Comparison of ENCODE assay signal across 8 cellular contexts in the genomic region with DNA sequence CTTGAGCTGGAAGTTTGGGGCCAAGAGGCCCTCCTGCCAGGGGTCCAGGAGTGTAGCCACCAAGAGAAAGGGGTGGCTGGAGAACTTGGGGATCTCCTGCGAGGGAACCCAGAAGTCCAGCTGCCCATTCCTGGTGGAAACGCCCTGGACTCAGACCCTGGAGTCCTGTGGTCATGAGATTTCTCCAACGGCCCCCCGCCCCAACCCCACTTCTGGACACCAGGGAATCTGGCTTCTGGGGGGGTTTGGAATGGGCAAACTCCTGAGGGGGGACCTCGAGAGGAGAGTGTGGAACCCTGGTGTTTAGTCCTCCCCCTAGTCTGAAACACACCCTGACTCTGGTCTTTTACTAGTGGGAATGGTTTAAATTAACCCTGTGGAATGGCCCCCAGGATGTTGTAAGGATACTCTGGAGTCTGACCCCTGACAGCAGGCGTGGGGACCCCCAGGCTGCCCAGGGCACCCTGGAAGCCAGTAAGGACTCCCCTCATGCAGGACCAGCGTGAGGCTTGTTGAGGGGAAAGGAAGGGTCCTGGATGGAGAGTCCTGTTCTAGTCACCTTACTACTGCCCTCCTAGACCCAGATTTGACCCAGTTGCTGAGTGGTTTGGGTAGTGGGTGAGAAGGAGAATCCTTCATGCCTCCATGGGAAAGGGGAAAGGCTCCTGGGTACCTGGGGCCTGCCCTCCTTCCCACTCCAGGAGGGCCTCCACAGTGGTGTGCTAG. TPM values are rescaled to one million over a fixed set of nuclear protein-coding genes. Genes with fewer than 3 reads are reported as not detected.
DNase-seq lines count a peak whose midpoint lies in the region; ATAC-seq and TF ChIP-seq lines count a peak whose summit lies in the region.

No MANE protein-coding gene starts in this region.

- H3K27ac ChIP-seq in 22Rv1 (peak overlapping the region; percentile 61), HUES64 (ENCODE audit: low read depth, low read length) (no peak overlapping the region; the same call in 1 of the 2 replicates), muscle layer of duodenum (ENCODE audit: low read length) (peak overlapping the region; percentile 77)

- H3K27me3 ChIP-seq in HUES64 (ENCODE audit: insufficient read depth, low read length) (peaks cover 11% of the 10 kb centered on the region), muscle layer of duodenum (ENCODE audit: low read depth, low read length) (no peaks in the 10 kb centered on the region)

- H3K9ac ChIP-seq in HUES64 (ENCODE audit: low read depth, low read length) = peak overlapping the region; percentile 78

- H3K4me3 ChIP-seq in HUES64 (ENCODE audit: low read length) = peak overlapping the region; percentile 81
- peak overlapping the region; percentile 79 for H3K4me3 ChIP-seq in choroid plexus epithelial cell (ENCODE audit: low read depth, low read length)
- H3K4me3 ChIP-seq in muscle layer of duodenum (ENCODE audit: low read depth in 1 of 2, low read length in 2 of 2) = peak overlapping the region; percentile 77 to 87

- TF ChIP-seq CTCF in 22Rv1 (IDR thresholded peaks at IDR 0.05) (no peak), choroid plexus epithelial cell (conservative IDR thresholded peaks at IDR 0.05; ENCODE audit: low read depth, low read length) (no peak)

- WGBS in HUES64 = 59% methylated on average over 6 of the region's 7 CpGs

- H3K4me1 ChIP-seq in HUES64 (ENCODE audit: insufficient read depth, low read length) = peaks cover 23% of the 10 kb centered on the region; the same call in 1 of the 2 replicates
- H3K4me1 ChIP-seq in muscle layer of duodenum (ENCODE audit: control insufficient read depth in 1 of 2, insufficient read depth in 2 of 2, low read length in 2 of 2) = peaks cover 11 to 37% of the 10 kb centered on the region in 2 donors

- H3K9me3 ChIP-seq in HUES64 (ENCODE audit: insufficient read depth, low read depth, low read length) (no peaks in the 10 kb centered on the region), muscle layer of duodenum (ENCODE audit: control insufficient read depth in 1 of 2, low read length in 2 of 2) (no peaks in the 10 kb centered on the region)

- no peaks in the 10 kb centered on the region for H3K36me3 ChIP-seq in HUES64 (ENCODE audit: insufficient read depth, low read length)
- H3K36me3 ChIP-seq in muscle layer of duodenum (ENCODE audit: control insufficient read depth in 1 of 2, insufficient read depth in 2 of 2, low read length in 2 of 2) = peaks cover 15 to 23% of the 10 kb centered on the region in 2 donors

- no peak for ATAC-seq in HG02885 (IDR thresholded peaks at IDR 0.05; ENCODE audit: poor library complexity, unreplicated experiment)

- no peak for DNase-seq in choroid plexus epithelial cell (ENCODE audit: low read depth)
- DNase-seq in NCI-H2081 (lab: John Stamatoyannopoulos, UW) = no peak
- DNase-seq in central memory CD4-positive, alpha-beta T cell = no peak
- DNase-seq in NCI-H1105 (lab: John Stamatoyannopoulos, UW) = no peak

RNA-seq across cellular contexts. Expression of a gene that starts 0.5 kb away (rescaled TPM):
- polyA plus RNA-seq in HUES64 (2013, experiment 1 of 2) = 15.1 TPM
- 18.4 TPM for polyA plus RNA-seq in HUES64 (2013, experiment 2 of 2)

RNA-seq across cellular contexts. Expression of a gene that starts 5.8 kb away (rescaled TPM):
- 27.0 TPM for polyA plus RNA-seq in HUES64 (2013, experiment 1 of 2)
- 29.1 TPM for polyA plus RNA-seq in HUES64 (2013, experiment 2 of 2)

RNA-seq across cellular contexts. Expression of a gene that starts 39.1 kb away (rescaled TPM):
- polyA plus RNA-seq in HUES64 (2013, experiment 1 of 2) = 48.8 TPM
- 46.6 TPM for polyA plus RNA-seq in HUES64 (2013, experiment 2 of 2)

RNA-seq across cellular contexts. Expression of a gene that starts 51.3 kb away (rescaled TPM):
- polyA plus RNA-seq in HUES64 (2013, experiment 1 of 2) = 29.4 TPM
- 26.6 TPM for polyA plus RNA-seq in HUES64 (2013, experiment 2 of 2)
